ENCODE assay signal across 1 cellular context in the genomic region with DNA sequence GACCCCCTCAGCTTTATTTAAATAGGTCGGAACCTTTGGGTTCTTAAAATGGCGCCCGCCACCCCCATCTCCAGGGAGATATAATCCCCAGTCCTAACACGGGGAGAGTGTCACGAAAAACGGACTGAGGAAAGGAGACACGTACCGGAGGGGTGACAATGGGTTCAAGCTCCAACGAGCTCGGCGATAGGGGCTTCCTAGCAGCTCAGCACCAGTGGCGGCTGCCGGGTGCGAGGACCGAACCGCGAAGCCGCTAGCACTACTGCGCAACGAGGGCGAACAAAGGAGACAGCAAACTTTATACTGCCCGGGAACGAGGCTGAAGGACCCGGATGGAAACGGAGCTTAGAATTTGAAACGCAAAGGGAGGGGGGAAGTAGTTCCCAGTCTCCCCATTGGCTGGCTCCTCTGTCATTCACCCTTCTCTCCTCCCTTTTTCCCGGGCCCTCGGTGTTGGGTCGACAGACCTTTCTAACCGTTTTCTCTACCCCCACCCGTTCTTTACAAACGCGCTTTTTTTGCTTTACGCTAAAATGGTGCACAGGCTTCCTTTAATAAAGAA.
TF ChIP-seq lines count a peak whose summit lies in the region.

A gene (minus strand): TSS at position 274 of the 562 bp plus-strand sequence. CDS start 1,298 bp downstream, outside the sequence.

TF ChIP-seq in K562, 482 proteins besides CTCF, POLR2A, EP300 and RAD21 (continued from another document and continues in another):
- TF ChIP-seq, protein P1, sequence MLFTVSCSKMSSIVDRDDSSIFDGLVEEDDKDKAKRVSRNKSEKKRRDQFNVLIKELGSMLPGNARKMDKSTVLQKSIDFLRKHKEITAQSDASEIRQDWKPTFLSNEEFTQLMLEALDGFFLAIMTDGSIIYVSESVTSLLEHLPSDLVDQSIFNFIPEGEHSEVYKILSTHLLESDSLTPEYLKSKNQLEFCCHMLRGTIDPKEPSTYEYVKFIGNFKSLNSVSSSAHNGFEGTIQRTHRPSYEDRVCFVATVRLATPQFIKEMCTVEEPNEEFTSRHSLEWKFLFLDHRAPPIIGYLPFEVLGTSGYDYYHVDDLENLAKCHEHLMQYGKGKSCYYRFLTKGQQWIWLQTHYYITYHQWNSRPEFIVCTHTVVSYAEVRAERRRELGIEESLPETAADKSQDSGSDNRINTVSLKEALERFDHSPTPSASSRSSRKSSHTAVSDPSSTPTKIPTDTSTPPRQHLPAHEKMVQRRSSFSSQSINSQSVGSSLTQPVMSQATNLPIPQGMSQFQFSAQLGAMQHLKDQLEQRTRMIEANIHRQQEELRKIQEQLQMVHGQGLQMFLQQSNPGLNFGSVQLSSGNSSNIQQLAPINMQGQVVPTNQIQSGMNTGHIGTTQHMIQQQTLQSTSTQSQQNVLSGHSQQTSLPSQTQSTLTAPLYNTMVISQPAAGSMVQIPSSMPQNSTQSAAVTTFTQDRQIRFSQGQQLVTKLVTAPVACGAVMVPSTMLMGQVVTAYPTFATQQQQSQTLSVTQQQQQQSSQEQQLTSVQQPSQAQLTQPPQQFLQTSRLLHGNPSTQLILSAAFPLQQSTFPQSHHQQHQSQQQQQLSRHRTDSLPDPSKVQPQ (CRISPR knock-in tag; IDR thresholded peaks at IDR 0.05; ENCODE audit: borderline replicate concordance) = no peak
- TF ChIP-seq ZNF282 (CRISPR knock-in tag; IDR thresholded peaks at IDR 0.05) = no peak
- no peak; the same call in 1 of the 2 replicates for TF ChIP-seq KHSRP (IDR thresholded peaks at IDR 0.05)
- no peak for TF ChIP-seq CHD4 (IDR thresholded peaks at IDR 0.05; ENCODE audit: insufficient read depth, insufficient replicate concordance, low read depth, low read length, poor library complexity, severe bottlenecking)
- no peak for TF ChIP-seq ZNF79 (CRISPR knock-in tag; IDR thresholded peaks at IDR 0.05; ENCODE audit: low read depth)
- no peak for TF ChIP-seq ZNF408 (CRISPR knock-in tag; IDR thresholded peaks at IDR 0.05; ENCODE audit: low read depth)
- no peak for TF ChIP-seq ZC3H11A (IDR thresholded peaks at IDR 0.05; ENCODE audit: low read depth, low read length)
- no peak for TF ChIP-seq MTA2 (IDR thresholded peaks at IDR 0.05; ENCODE audit: low read depth)
- peak; percentile 96; the same call in 1 of the 2 replicates for TF ChIP-seq POLR2AphosphoS2 (IDR thresholded peaks at IDR 0.05; ENCODE audit: low read length)
- no peak for TF ChIP-seq CAMTA2 (CRISPR knock-in tag; conservative IDR thresholded peaks at IDR 0.05)
- TF ChIP-seq SAP30 (IDR thresholded peaks at IDR 0.05; ENCODE audit: borderline replicate concordance, insufficient read depth, low read depth, low read length, poor library complexity, severe bottlenecking) = no peak
- no peak for TF ChIP-seq SMAD2 (IDR thresholded peaks at IDR 0.05; ENCODE audit: low read depth, low read length)
- no peak for TF ChIP-seq NCOA2 (IDR thresholded peaks at IDR 0.05; ENCODE audit: partially characterized antibody in 2 of 2)
- TF ChIP-seq ZNF75A (CRISPR knock-in tag; IDR thresholded peaks at IDR 0.05) = no peak
- no peak for TF ChIP-seq ZEB2 (IDR thresholded peaks at IDR 0.05)
- TF ChIP-seq POLR2AphosphoS5 (IDR thresholded peaks at IDR 0.05; ENCODE audit: control insufficient read depth, insufficient read depth, low read depth, low read length) = peak; percentile 99
- TF ChIP-seq HCFC1 (IDR thresholded peaks at IDR 0.05; ENCODE audit: low read depth, low read length) = no peak; the same call in 1 of the 2 replicates
- TF ChIP-seq, protein P2, sequence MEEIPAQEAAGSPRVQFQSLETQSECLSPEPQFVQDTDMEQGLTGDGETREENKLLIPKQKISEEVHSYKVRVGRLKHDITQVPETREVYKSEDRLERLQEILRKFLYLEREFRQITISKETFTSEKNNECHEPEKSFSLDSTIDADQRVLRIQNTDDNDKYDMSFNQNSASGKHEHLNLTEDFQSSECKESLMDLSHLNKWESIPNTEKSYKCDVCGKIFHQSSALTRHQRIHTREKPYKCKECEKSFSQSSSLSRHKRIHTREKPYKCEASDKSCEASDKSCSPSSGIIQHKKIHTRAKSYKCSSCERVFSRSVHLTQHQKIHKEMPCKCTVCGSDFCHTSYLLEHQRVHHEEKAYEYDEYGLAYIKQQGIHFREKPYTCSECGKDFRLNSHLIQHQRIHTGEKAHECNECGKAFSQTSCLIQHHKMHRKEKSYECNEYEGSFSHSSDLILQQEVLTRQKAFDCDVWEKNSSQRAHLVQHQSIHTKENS (CRISPR knock-in tag; IDR thresholded peaks at IDR 0.05) = no peak
- no peak for TF ChIP-seq EGR1 (conservative IDR thresholded peaks at IDR 0.05)
- TF ChIP-seq ZNF316 (IDR thresholded peaks at IDR 0.05) = no peak
- TF ChIP-seq, protein P3, sequence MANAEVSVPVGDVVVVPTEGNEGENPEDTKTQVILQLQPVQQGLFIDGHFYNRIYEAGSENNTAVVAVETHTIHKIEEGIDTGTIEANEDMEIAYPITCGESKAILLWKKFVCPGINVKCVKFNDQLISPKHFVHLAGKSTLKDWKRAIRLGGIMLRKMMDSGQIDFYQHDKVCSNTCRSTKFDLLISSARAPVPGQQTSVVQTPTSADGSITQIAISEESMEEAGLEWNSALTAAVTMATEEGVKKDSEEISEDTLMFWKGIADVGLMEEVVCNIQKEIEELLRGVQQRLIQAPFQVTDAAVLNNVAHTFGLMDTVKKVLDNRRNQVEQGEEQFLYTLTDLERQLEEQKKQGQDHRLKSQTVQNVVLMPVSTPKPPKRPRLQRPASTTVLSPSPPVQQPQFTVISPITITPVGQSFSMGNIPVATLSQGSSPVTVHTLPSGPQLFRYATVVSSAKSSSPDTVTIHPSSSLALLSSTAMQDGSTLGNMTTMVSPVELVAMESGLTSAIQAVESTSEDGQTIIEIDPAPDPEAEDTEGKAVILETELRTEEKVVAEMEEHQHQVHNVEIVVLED (CRISPR knock-in tag; IDR thresholded peaks at IDR 0.05) = no peak
- TF ChIP-seq ZNF778 (CRISPR knock-in tag; IDR thresholded peaks at IDR 0.05) = no peak
- TF ChIP-seq, protein P4, sequence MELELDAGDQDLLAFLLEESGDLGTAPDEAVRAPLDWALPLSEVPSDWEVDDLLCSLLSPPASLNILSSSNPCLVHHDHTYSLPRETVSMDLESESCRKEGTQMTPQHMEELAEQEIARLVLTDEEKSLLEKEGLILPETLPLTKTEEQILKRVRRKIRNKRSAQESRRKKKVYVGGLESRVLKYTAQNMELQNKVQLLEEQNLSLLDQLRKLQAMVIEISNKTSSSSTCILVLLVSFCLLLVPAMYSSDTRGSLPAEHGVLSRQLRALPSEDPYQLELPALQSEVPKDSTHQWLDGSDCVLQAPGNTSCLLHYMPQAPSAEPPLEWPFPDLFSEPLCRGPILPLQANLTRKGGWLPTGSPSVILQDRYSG (tag; conservative IDR thresholded peaks at IDR 0.05; ENCODE audit: low read depth) = no peak
- TF ChIP-seq FOS (IDR thresholded peaks at IDR 0.05; ENCODE audit: extremely low read depth, insufficient read length) = peak; percentile 85
- TF ChIP-seq, protein P5, sequence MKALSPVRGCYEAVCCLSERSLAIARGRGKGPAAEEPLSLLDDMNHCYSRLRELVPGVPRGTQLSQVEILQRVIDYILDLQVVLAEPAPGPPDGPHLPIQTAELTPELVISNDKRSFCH (CRISPR knock-in tag; IDR thresholded peaks at IDR 0.05) = no peak
- TF ChIP-seq, protein P5 (tag; IDR thresholded peaks at IDR 0.05) = no peak
- TF ChIP-seq HMG20A (CRISPR knock-in tag; conservative IDR thresholded peaks at IDR 0.05) = no peak
- TF ChIP-seq RBM39 (optimal IDR thresholded peaks at IDR 0.05; ENCODE audit: low read depth, low read length) = no peak
- TF ChIP-seq, protein P6, sequence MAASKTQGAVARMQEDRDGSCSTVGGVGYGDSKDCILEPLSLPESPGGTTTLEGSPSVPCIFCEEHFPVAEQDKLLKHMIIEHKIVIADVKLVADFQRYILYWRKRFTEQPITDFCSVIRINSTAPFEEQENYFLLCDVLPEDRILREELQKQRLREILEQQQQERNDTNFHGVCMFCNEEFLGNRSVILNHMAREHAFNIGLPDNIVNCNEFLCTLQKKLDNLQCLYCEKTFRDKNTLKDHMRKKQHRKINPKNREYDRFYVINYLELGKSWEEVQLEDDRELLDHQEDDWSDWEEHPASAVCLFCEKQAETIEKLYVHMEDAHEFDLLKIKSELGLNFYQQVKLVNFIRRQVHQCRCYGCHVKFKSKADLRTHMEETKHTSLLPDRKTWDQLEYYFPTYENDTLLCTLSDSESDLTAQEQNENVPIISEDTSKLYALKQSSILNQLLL (CRISPR knock-in tag; IDR thresholded peaks at IDR 0.05; ENCODE audit: borderline replicate concordance) = no peak
- TF ChIP-seq BHLHE40 (IDR thresholded peaks at IDR 0.05; ENCODE audit: low read length) = no peak
- TF ChIP-seq SRSF1 (IDR thresholded peaks at IDR 0.05; ENCODE audit: low read depth, low read length) = no peak
- TF ChIP-seq ZNF589 (CRISPR knock-in tag; IDR thresholded peaks at IDR 0.05; ENCODE audit: low read depth) = no peak
- TF ChIP-seq, protein P7, sequence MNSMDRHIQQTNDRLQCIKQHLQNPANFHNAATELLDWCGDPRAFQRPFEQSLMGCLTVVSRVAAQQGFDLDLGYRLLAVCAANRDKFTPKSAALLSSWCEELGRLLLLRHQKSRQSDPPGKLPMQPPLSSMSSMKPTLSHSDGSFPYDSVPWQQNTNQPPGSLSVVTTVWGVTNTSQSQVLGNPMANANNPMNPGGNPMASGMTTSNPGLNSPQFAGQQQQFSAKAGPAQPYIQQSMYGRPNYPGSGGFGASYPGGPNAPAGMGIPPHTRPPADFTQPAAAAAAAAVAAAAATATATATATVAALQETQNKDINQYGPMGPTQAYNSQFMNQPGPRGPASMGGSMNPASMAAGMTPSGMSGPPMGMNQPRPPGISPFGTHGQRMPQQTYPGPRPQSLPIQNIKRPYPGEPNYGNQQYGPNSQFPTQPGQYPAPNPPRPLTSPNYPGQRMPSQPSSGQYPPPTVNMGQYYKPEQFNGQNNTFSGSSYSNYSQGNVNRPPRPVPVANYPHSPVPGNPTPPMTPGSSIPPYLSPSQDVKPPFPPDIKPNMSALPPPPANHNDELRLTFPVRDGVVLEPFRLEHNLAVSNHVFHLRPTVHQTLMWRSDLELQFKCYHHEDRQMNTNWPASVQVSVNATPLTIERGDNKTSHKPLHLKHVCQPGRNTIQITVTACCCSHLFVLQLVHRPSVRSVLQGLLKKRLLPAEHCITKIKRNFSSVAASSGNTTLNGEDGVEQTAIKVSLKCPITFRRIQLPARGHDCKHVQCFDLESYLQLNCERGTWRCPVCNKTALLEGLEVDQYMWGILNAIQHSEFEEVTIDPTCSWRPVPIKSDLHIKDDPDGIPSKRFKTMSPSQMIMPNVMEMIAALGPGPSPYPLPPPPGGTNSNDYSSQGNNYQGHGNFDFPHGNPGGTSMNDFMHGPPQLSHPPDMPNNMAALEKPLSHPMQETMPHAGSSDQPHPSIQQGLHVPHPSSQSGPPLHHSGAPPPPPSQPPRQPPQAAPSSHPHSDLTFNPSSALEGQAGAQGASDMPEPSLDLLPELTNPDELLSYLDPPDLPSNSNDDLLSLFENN (IDR thresholded peaks at IDR 0.05; ENCODE audit: low read depth in 2 of 2, low read length in 2 of 2) = peak in 1 of 2 experiments; percentile 74; a peak in 2 of 4 replicates
- no peak; the same call in 1 of the 2 replicates for TF ChIP-seq CREB1 (IDR thresholded peaks at IDR 0.05)
- TF ChIP-seq CREB1 (CRISPR knock-in tag; IDR thresholded peaks at IDR 0.05) = peak; percentile 64; the same call in 1 of the 2 replicates
- TF ChIP-seq NFE2 (IDR thresholded peaks at IDR 0.05; ENCODE audit: low read depth) = no peak
- TF ChIP-seq, protein P8, sequence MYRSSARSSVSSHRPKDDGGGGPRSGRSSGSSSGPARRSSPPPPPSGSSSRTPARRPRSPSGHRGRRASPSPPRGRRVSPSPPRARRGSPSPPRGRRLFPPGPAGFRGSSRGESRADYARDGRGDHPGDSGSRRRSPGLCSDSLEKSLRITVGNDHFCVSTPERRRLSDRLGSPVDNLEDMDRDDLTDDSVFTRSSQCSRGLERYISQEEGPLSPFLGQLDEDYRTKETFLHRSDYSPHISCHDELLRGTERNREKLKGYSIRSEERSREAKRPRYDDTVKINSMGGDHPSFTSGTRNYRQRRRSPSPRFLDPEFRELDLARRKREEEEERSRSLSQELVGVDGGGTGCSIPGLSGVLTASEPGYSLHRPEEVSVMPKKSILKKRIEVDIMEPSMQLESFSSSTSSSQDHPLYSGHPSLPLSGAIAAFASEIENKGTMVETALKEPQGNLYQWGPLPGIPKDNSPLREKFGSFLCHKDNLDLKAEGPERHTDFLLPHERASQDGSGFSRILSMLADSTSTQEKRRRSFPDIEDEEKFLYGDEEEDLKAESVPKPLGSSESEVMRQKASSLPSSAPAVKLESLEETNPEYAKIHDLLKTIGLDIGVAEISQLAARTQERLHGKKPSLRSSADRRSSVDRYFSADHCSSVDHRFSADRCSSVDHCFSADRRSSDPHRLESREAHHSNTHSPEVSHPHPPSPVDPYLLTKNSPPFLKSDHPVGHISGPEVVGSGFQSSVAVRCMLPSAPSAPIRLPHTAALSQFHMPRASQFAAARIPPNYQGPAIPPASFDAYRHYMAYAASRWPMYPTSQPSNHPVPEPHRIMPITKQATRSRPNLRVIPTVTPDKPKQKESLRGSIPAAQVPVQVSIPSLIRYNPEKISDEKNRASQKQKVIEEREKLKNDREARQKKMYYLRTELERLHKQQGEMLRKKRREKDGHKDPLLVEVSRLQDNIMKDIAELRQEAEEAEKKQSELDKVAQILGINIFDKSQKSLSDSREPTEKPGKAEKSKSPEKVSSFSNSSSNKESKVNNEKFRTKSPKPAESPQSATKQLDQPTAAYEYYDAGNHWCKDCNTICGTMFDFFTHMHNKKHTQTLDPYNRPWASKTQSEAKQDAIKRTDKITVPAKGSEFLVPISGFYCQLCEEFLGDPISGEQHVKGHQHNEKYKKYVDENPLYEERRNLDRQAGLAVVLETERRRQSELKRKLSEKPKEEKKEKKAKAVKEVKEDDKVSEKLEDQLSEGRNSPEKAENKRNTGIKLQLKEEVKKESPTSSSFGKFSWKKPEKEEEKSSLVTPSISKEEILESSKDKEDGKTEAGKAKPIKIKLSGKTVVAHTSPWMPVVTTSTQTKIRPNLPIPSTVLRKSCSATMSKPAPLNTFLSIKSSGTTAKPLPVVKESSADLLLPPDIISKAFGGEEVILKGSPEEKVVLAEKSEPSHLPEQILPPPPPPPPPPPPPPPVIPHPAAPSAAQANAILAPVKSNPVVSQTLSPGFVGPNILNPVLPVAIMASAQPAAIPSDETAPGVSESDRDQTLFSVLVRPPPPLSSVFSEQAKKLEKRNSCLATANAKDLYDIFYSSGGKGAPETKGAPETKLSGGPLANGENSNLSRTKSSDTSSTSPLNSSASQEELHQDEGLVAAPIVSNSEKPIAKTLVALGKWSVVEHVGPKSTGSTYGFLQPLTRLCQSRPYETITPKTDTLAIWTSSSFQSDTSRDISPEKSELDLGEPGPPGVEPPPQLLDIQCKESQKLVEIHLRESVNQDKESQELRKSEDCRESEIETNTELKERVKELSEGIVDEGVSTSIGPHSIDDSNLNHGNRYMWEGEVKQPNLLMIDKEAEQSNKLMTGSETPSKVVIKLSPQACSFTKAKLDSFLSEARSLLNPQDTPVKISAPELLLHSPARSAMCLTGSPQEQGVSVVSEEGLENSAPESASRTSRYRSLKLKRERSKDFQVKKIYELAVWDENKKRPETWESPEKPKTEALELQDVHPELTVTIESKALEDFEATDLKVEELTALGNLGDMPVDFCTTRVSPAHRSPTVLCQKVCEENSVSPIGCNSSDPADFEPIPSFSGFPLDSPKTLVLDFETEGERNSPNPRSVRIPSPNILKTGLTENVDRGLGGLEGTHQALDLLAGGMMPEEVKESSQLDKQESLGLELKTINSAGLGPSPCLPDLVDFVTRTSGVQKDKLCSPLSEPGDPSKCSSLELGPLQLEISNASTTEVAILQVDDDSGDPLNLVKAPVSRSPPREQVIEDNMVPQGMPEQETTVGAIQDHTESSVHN (IDR thresholded peaks at IDR 0.05; ENCODE audit: borderline replicate concordance in 1 of 2, low read depth in 1 of 2) = no peak
